1 cellular context compared by ENCODE assay signal in the genomic region with DNA sequence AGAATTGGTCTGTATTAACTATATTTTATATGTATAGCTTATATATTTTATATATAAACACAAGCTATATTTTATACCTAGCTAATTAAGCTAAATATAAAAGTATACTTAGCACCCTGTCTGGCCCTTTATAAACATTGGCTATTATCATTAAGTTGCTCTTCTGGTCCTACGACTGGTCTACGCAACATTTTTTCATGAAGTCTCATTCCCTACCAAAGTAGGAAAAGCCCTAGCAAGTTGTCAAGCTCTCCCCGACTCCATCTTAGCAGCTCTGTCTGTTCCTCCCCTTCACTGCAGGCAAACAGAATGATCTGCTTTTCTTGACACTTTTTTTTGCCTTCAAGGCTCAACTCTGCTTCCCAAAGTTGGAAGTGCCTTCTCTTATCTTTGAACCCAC.
TF ChIP-seq lines count a peak whose summit lies in the region.

No MANE protein-coding gene starts in this region.

TF ChIP-seq in SK-N-SH, 30 proteins besides CTCF, POLR2A, EP300 and RAD21 (continued from another document):
- TF ChIP-seq, protein P1, sequence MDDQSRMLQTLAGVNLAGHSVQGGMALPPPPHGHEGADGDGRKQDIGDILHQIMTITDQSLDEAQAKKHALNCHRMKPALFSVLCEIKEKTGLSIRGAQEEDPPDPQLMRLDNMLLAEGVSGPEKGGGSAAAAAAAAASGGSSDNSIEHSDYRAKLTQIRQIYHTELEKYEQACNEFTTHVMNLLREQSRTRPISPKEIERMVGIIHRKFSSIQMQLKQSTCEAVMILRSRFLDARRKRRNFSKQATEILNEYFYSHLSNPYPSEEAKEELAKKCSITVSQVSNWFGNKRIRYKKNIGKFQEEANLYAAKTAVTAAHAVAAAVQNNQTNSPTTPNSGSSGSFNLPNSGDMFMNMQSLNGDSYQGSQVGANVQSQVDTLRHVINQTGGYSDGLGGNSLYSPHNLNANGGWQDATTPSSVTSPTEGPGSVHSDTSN (IDR thresholded peaks at IDR 0.05): no peak
- TF ChIP-seq MEF2A (IDR thresholded peaks at IDR 0.05; ENCODE audit: borderline replicate concordance, low read depth) (no peak), YY1 (IDR thresholded peaks at IDR 0.05; ENCODE audit: low read depth) (no peak), MAX (IDR thresholded peaks at IDR 0.05; ENCODE audit: low read depth) (no peak), FOXJ3 (CRISPR knock-in tag; IDR thresholded peaks at IDR 0.05) (no peak), SMC3 (IDR thresholded peaks at IDR 0.05; ENCODE audit: low read depth, low read length) (no peak), TEAD4 (IDR thresholded peaks at IDR 0.05; ENCODE audit: borderline replicate concordance, insufficient read depth) (no peak)
